In the genomic region with DNA sequence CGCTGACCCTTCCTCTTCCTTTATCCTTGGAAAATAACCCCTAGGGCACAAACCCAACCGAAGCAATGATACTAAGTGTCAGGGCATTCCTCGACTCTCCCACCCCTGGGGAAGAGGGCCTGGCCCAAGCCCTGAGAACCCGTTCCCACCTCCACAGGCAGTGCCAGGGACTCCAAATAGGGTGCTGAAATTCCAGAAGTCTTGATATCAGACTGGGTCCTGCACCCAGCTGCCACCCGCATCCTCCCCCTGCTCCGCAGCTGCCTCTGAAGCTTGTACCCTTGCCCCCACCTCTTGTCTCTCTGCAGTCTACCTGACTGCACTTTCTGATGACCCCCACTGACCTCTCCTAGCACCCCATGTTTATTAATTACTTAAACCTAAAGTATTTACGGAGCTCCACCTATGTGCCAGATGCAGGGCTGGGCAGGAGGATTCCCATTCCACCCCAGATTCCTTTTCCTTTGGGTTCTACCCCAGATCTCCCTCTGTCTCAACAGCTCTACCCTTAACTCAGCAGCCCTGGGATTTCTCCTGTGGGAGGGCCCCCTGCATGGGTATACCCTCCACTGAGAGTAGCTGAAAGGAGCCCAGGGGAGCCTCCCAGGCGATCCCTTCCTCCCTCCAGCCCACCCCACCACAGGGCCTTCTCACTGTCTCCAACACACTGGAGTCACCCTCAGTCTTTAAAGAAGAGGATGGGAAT, we compare ENCODE assay signal across 17 cellular contexts. TPM values are rescaled to one million over a fixed set of nuclear protein-coding genes. Genes with fewer than 3 reads are reported as not detected.
DNase-seq lines count a peak whose midpoint lies in the region; ATAC-seq and TF ChIP-seq lines count a peak whose summit lies in the region.
"Had no signal": no experiment of that assay in that cellular context is flagged by ENCODE, and none has a peak within 500 bp of the region (broad histone marks: within the 10 kb centered on the region; RNA-seq: fewer than 3 reads in every experiment).

No MANE protein-coding gene starts in this region.

- H3K27me3 ChIP-seq in breast epithelium (no peaks in the 10 kb centered on the region), mesendoderm (ENCODE audit: insufficient read depth, low read length, poor library complexity) (no peaks in the 10 kb centered on the region), heart left ventricle (peaks cover 0 to 14% (median 6%) of the 10 kb centered on the region in 9 donors)
- H3K27me3 ChIP-seq: testis had no signal

- H4K8ac ChIP-seq in mesendoderm (ENCODE audit: low read depth, low read length) = no peak overlapping the region

- intact Hi-C loops in breast epithelium (cut with DNase I; ENCODE audit: low total_unique reads) (no loop called here), MCF 10A (cut with micrococcal nuclease) (no loop called here), heart left ventricle (cut with DNase I) (no loop called here)

- peak overlapping the region; percentile 84 for H2BK120ac ChIP-seq in mesendoderm (ENCODE audit: low read depth, low read length)

- H2BK5ac ChIP-seq in mesendoderm (ENCODE audit: low read length) = peak overlapping the region; percentile 2

- H3K36me3 Mint-ChIP-seq in MCF 10A (ENCODE audit: insufficient read depth, unreplicated experiment) (peaks cover 4% of the 10 kb centered on the region), chondrocyte (ENCODE audit: low read depth) (peaks cover 2% of the 10 kb centered on the region)
- H3K36me3 Mint-ChIP-seq: CD14-positive monocyte, natural killer cell had no signal

- CTCF ChIA-PET in MCF 10A (lab: Yijun Ruan, JAX) = interaction anchor here (0.6 to 5.0 kb wide), 8 partner anchors 13 to 799 kb away, joined by 3 to 25 read pairs (median 4); no protein-coding TSS in a partner anchor

- H3K18ac ChIP-seq in mesendoderm (ENCODE audit: low read length) = peak overlapping the region; percentile 99

- H3K9me3 Mint-ChIP-seq in MCF 10A (ENCODE audit: unreplicated experiment) (no peaks in the 10 kb centered on the region), chondrocyte (ENCODE audit: low read depth) (peaks cover 1% of the 10 kb centered on the region)

- H3K4me1 Mint-ChIP-seq in MCF 10A (ENCODE audit: insufficient read depth, unreplicated experiment) (peaks cover 42% of the 10 kb centered on the region), chondrocyte (ENCODE audit: low read depth) (peaks cover 41% of the 10 kb centered on the region)

- peaks cover 4% of the 10 kb centered on the region for H3K79me1 ChIP-seq in mesendoderm (ENCODE audit: low read length)

- H3K56ac ChIP-seq in mesendoderm (ENCODE audit: low read length) = peak overlapping the region; percentile 27

- H3K79me2 ChIP-seq in mesendoderm (ENCODE audit: control insufficient read depth, insufficient read depth, low read length) = peaks cover 8% of the 10 kb centered on the region

- TF ChIP-seq CTCF in breast epithelium (IDR thresholded peaks at IDR 0.05) (no peak), MCF 10A (IDR thresholded peaks at IDR 0.05; ENCODE audit: unreplicated experiment) (no peak), chondrocyte (IDR thresholded peaks at IDR 0.05) (no peak), heart left ventricle (IDR thresholded peaks at IDR 0.05) (no peak)

- H3K4me1 ChIP-seq in breast epithelium (peaks cover 0 to 5% of the 10 kb centered on the region in 2 donors), mesendoderm (ENCODE audit: control insufficient read depth, low read depth, low read length) (peaks cover 40% of the 10 kb centered on the region), heart left ventricle (peaks cover 0 to 19% (median 2%) of the 10 kb centered on the region in 12 donors)

- WGBS in mesendoderm (ENCODE audit: extremely low coverage, insufficient coverage, low lambda C conversion rate) = no CpG with 5 or more reads among the region's 8 CpGs
- 86 to 92% (median 91%) methylated on average over 8 of the region's 8 CpGs for WGBS in heart left ventricle, 4 donors

- peak overlapping the region; percentile 15 for H3K9ac ChIP-seq in mesendoderm (ENCODE audit: low read length)

- H2BK15ac ChIP-seq in mesendoderm (replicated peaks; ENCODE audit: low read depth) = peak overlapping the region; percentile 65

- POLR2A ChIA-PET in MCF 10A (lab: Yijun Ruan, JAX) = interaction anchor here (1.2 to 10.0 kb wide), 3 partner anchors 8 to 39 kb away, joined by 3 to 159 read pairs (median 4); partner anchors contain the start of gene KRT8

- H3K23ac ChIP-seq in mesendoderm (ENCODE audit: low read length) = no peak overlapping the region

- TF ChIP-seq POLR2A in breast epithelium (IDR thresholded peaks at IDR 0.05) (no peak), heart left ventricle (IDR thresholded peaks at IDR 0.05) (no peak)

- DNase-seq in breast epithelium (ENCODE audit: low spot score in 2 of 2) = no peak
- DNase-seq in MCF 10A (ENCODE audit: unreplicated experiment) = no peak
- no peak for DNase-seq in chondrocyte (ENCODE audit: low spot score)
- DNase-seq in mesendoderm = no peak
- no peak for DNase-seq in NCI-H524 treated with DMSO at 0.1 percent for 48 hours (lab: John Stamatoyannopoulos, UW)
- DNase-seq in SW 1271 (lab: John Stamatoyannopoulos, UW) = no peak
- no peak for DNase-seq in NCI-H526 treated with DMSO at 0.1 percent for 48 hours (lab: John Stamatoyannopoulos, UW)
- DNase-seq in heart left ventricle = no peak
- DNase-seq: activated CD4-positive, alpha-beta T cell treated with anti-CD3 and anti-CD28 coated beads for 1 hour; activated CD8-positive, alpha-beta memory T cell treated with anti-CD3 and anti-CD28 coated beads, Interleukin-2, amount 50 U/mL, for 48 hours; activated naive CD4-positive, alpha-beta T cell; KBM-7; natural killer cell; NCI-H1092; T-helper 2 cell; testis had no signal

- peak overlapping the region; percentile 100 for H3K4ac ChIP-seq in mesendoderm (ENCODE audit: low read depth, low read length)

- no peak overlapping the region for H4K5ac ChIP-seq in mesendoderm (ENCODE audit: low read length)

- no peak overlapping the region for H3K27ac Mint-ChIP-seq in MCF 10A (ENCODE audit: low read depth, unreplicated experiment)
- peak overlapping the region; percentile 96 for H3K27ac Mint-ChIP-seq in chondrocyte (ENCODE audit: unreplicated experiment)
- H3K27ac Mint-ChIP-seq: natural killer cell had no signal

- H3K27me3 Mint-ChIP-seq in MCF 10A (ENCODE audit: insufficient read depth, unreplicated experiment) = no peaks in the 10 kb centered on the region
- H3K27me3 Mint-ChIP-seq in chondrocyte (ENCODE audit: low read depth) = no peaks in the 10 kb centered on the region

- ATAC-seq in heart left ventricle = no peak
- ATAC-seq: natural killer cell had no signal

- H3K4me3 Mint-ChIP-seq in MCF 10A (ENCODE audit: unreplicated experiment) = no peak overlapping the region
- no peak overlapping the region for H3K4me3 Mint-ChIP-seq in chondrocyte (ENCODE audit: unreplicated experiment)
- H3K4me3 Mint-ChIP-seq: CD14-positive monocyte, natural killer cell had no signal

- H3K4me3 ChIP-seq in breast epithelium (no peak overlapping the region), mesendoderm (ENCODE audit: low read length) (no peak overlapping the region), heart left ventricle (no peak overlapping the region)
- H3K4me3 ChIP-seq: testis had no signal

- H3K36me3 ChIP-seq in breast epithelium (no peaks in the 10 kb centered on the region), mesendoderm (ENCODE audit: control insufficient read depth, insufficient read depth, low read length) (no peaks in the 10 kb centered on the region), heart left ventricle (no peaks in the 10 kb centered on the region)

- H2AK5ac ChIP-seq in mesendoderm (ENCODE audit: low read length) = peak overlapping the region; percentile 82

- BruUV-seq in MCF 10A (replicated peaks; lab: Mats Ljungman, UMichigan) = no TSS peak

- H3K4me2 ChIP-seq in mesendoderm (ENCODE audit: low read length) = no peak overlapping the region

- H3K9me3 ChIP-seq in breast epithelium (no peaks in the 10 kb centered on the region), heart left ventricle (peaks cover 0 to 4% (median 0%) of the 10 kb centered on the region in 12 donors)
- H3K9me3 ChIP-seq: testis had no signal

- H3K27ac ChIP-seq in breast epithelium (peak overlapping the region; percentile 81 to 97), mesendoderm (ENCODE audit: low read depth, low read length) (peak overlapping the region; percentile 96), heart left ventricle (no peak overlapping the region)
- H3K27ac ChIP-seq: testis had no signal

RNA-seq across cellular contexts. Expression of gene KRT18, which starts 4.1 kb away (rescaled TPM):
- 100 to 1,000 TPM in 2 of 3 donors, 1 to 10 TPM in 1; 2.1 to 380 (median 213) TPM for total RNA-seq in breast epithelium
- 659 and 662 TPM in 2 replicates for total RNA-seq in MCF 10A (2022)
- 44.7 to 173 TPM (median 172 TPM) in 3 replicates for total RNA-seq in chondrocyte
- 373 TPM for polyA plus RNA-seq in mesendoderm (2013, experiment 1 of 2)
- 379 TPM for polyA plus RNA-seq in mesendoderm (2013, experiment 2 of 2)
- 10 to 100 TPM in 3 of 9 donors, 1 to 10 TPM in 6; 3.4 to 88.2 (median 6.9) TPM for total RNA-seq in heart left ventricle
- polyA plus RNA-seq in heart left ventricle = 1 to 10 TPM; 6.1 to 8.7 TPM

RNA-seq across cellular contexts. Expression of gene KRT8, which starts 40.0 kb away (rescaled TPM):
- total RNA-seq in breast epithelium (100 to 1,000 TPM in 2 of 3 donors, 1 to 10 TPM in 1; 4.6 to 430 (median 153) TPM), MCF 10A (2022) (179 and 230 TPM in 2 replicates), chondrocyte (11.3 to 15.7 TPM (median 13.0 TPM) in 3 replicates), heart left ventricle (100 to 1,000 TPM in 6 of 9 donors, 10 to 100 TPM in 3; 79.9 to 210 (median 110) TPM)
- polyA plus RNA-seq in mesendoderm (2013, experiment 1 of 2) = 450 TPM
- polyA plus RNA-seq in mesendoderm (2013, experiment 2 of 2) = 461 TPM
- polyA plus RNA-seq in heart left ventricle = 100 to 1,000 TPM; 139 to 227 TPM

Comparison
In these comparisons a context has a peak if more than half of its experiments do, and no peak if none do; other contexts are left out.
1. H3K27ac ChIP-seq: peak in breast epithelium (2 of 2) and mesendoderm (single experiment); none in heart left ventricle (0 of 12).